ENCODE assay signal across 1 cellular context in genomic region chr17:77233635-77234334, GRCh38.
TF ChIP-seq lines count a peak whose summit lies in the region.

No MANE protein-coding gene starts in this region.

TF ChIP-seq in K562, 482 proteins besides CTCF, POLR2A, EP300 and RAD21 (continued from another document):
- TF ChIP-seq NR2C2 (CRISPR knock-in tag; IDR thresholded peaks at IDR 0.05): peak; percentile 61; the same call in 1 of the 2 replicates
- peak; percentile 45; the same call in 1 of the 2 replicates for TF ChIP-seq NR2C2 (tag; IDR thresholded peaks at IDR 0.05)
- peak; percentile 78; the same call in 1 of the 2 replicates for TF ChIP-seq HDAC2 (IDR thresholded peaks at IDR 0.05)
- TF ChIP-seq ZBTB2 (IDR thresholded peaks at IDR 0.05): peak; percentile 51; the same call in 1 of the 2 replicates
- no peak for TF ChIP-seq YBX1 (IDR thresholded peaks at IDR 0.05)
- 0 out of 2 replicates have a peak, but pooled peaks have one; percentile 20 for TF ChIP-seq CTBP1 (IDR thresholded peaks at IDR 0.05; ENCODE audit: borderline replicate concordance)
- peak; percentile 80; the same call in 1 of the 2 replicates for TF ChIP-seq MEF2D (tag; conservative IDR thresholded peaks at IDR 0.05; ENCODE audit: low read depth)
- TF ChIP-seq BACH1 (tag; IDR thresholded peaks at IDR 0.05): peak; percentile 96
- 0 out of 2 replicates have a peak, but pooled peaks have one; percentile 21 for TF ChIP-seq NFIC (IDR thresholded peaks at IDR 0.05)
- TF ChIP-seq ZNF740 (CRISPR knock-in tag; IDR thresholded peaks at IDR 0.05): no peak
- no peak; a peak in 1 of 4 replicates for TF ChIP-seq ZNF740 (tag; IDR thresholded peaks at IDR 0.05)
- TF ChIP-seq ZNF354B (CRISPR knock-in tag; IDR thresholded peaks at IDR 0.05): no peak
- no peak for TF ChIP-seq ZFPM2 (CRISPR knock-in tag; IDR thresholded peaks at IDR 0.05)
- TF ChIP-seq ZNF436 (CRISPR knock-in tag; IDR thresholded peaks at IDR 0.05): no peak
- peak; percentile 77; the same call in 1 of the 2 replicates for TF ChIP-seq ZEB2 (IDR thresholded peaks at IDR 0.05)
- TF ChIP-seq HCFC1 (IDR thresholded peaks at IDR 0.05; ENCODE audit: low read depth, low read length): 0 out of 2 replicates have a peak, but pooled peaks have one; percentile 20
- peak; percentile 50; the same call in 1 of the 2 replicates for TF ChIP-seq TOE1 (IDR thresholded peaks at IDR 0.05; ENCODE audit: borderline replicate concordance)
- TF ChIP-seq TOE1 (CRISPR knock-in tag; IDR thresholded peaks at IDR 0.05; ENCODE audit: borderline replicate concordance, low read depth): no peak
- TF ChIP-seq SETDB1 (IDR thresholded peaks at IDR 0.05; ENCODE audit: low read length): no peak
- peak; percentile 47 for TF ChIP-seq PKNOX1 (IDR thresholded peaks at IDR 0.05)
- no peak for TF ChIP-seq HNRNPK (IDR thresholded peaks at IDR 0.05; ENCODE audit: low read depth, low read length, poor library complexity, severe bottlenecking)
- TF ChIP-seq ZNF318 (IDR thresholded peaks at IDR 0.05; ENCODE audit: borderline replicate concordance in 1 of 2, low read depth in 1 of 2): peak in 1 of 2 experiments; percentile 100; a peak in 2 of 4 replicates
- no peak for TF ChIP-seq ZNF121 (CRISPR knock-in tag; conservative IDR thresholded peaks at IDR 0.05)
- TF ChIP-seq FOXP1 (CRISPR knock-in tag; IDR thresholded peaks at IDR 0.05): 0 out of 2 replicates have a peak, but pooled peaks have one; percentile 27
- TF ChIP-seq RCOR1 (IDR thresholded peaks at IDR 0.05; ENCODE audit: borderline replicate concordance in 1 of 2, low read depth in 2 of 2, low read length in 2 of 2): peak in 1 of 2 experiments; percentile 76; a peak in 2 of 4 replicates
- peak; percentile 100 for TF ChIP-seq TRIM24 (IDR thresholded peaks at IDR 0.05)
- peak; percentile 66 to 78 for TF ChIP-seq KDM1A (IDR thresholded peaks at IDR 0.05)
- peak; percentile 68 for TF ChIP-seq CEBPG (CRISPR knock-in tag; IDR thresholded peaks at IDR 0.05)
- TF ChIP-seq CEBPG (tag; conservative IDR thresholded peaks at IDR 0.05 in 1 of 2, IDR thresholded peaks at IDR 0.05 in 1 of 2): peak in 1 of 2 experiments; percentile 50; a peak in 1 of 4 replicates
- TF ChIP-seq JUND (IDR thresholded peaks at IDR 0.05; ENCODE audit: borderline replicate concordance, low read depth, low read length): peak; percentile 99
- peak; percentile 100 for TF ChIP-seq JUND (tag; IDR thresholded peaks at IDR 0.05; ENCODE audit: borderline replicate concordance, low read depth, low read length)
- peak; percentile 99 for TF ChIP-seq MEF2A (IDR thresholded peaks at IDR 0.05; ENCODE audit: control insufficient read depth, low read depth, low read length)
- peak; percentile 70 to 100 for TF ChIP-seq AFF1 (IDR thresholded peaks at IDR 0.05; ENCODE audit: low read depth in 1 of 2, partially characterized antibody in 2 of 2)
- TF ChIP-seq HDAC3 (IDR thresholded peaks at IDR 0.05; ENCODE audit: borderline replicate concordance, partially characterized antibody): peak; percentile 62
- peak; percentile 65; the same call in 1 of the 2 replicates for TF ChIP-seq CBX1 (IDR thresholded peaks at IDR 0.05; ENCODE audit: low read depth)
- TF ChIP-seq ZNF699 (CRISPR knock-in tag; IDR thresholded peaks at IDR 0.05; ENCODE audit: insufficient replicate concordance): no peak
- 0 out of 2 replicates have a peak, but pooled peaks have one; percentile 16 for TF ChIP-seq GABPA (tag; conservative IDR thresholded peaks at IDR 0.05; ENCODE audit: low read depth)
- peak; percentile 39; the same call in 1 of the 2 replicates for TF ChIP-seq CBFA2T3 (IDR thresholded peaks at IDR 0.05)
- TF ChIP-seq EGR1 (conservative IDR thresholded peaks at IDR 0.05): no peak
